ENCODE assay signal across 13 cellular contexts in genomic region chr18:26545335-26545734, GRCh38. TPM values are rescaled to one million over a fixed set of nuclear protein-coding genes. Genes with fewer than 3 reads are reported as not detected.
A peak's percentile ranks its signal among the peaks of the same experiment; 100 is the strongest.
DNase-seq lines count a peak whose midpoint lies in the region; ATAC-seq and TF ChIP-seq lines count a peak whose summit lies in the region.
"Had no signal": no experiment of that assay in that cellular context is flagged by ENCODE, and none has a peak within 500 bp of the region (broad histone marks: within the 10 kb centered on the region; RNA-seq: fewer than 3 reads in every experiment).

No MANE protein-coding gene starts in this region.

- peaks cover 57% of the 10 kb centered on the region for H3K4me1 Mint-ChIP-seq in osteocyte (ENCODE audit: unreplicated experiment)

- H3F3A ChIP-seq in DOHH2 (ENCODE audit: control insufficient read depth, insufficient read depth), result 0 out of 2 replicates have a peak, but pooled peaks cover 4% of the 10 kb centered on the region

- H3K9me3 ChIP-seq in DOHH2 (ENCODE audit: control insufficient read depth, insufficient read depth, low read length) (no peaks in the 10 kb centered on the region), OCI-LY7 (ENCODE audit: low read length) (no peaks in the 10 kb centered on the region)
- H3K9me3 ChIP-seq: esophagus muscularis mucosa, thoracic aorta had no signal

- TF ChIP-seq CTCF in DOHH2 (IDR thresholded peaks at IDR 0.05; ENCODE audit: low read depth, low read length, poor library complexity, severe bottlenecking) (no peak), OCI-LY7 (conservative IDR thresholded peaks at IDR 0.05; ENCODE audit: low read length) (no peak), epithelial cell of proximal tubule (conservative IDR thresholded peaks at IDR 0.05; ENCODE audit: low read depth, low read length) (no peak), osteocyte (IDR thresholded peaks at IDR 0.05) (no peak)

- no peak for DNase-seq in OCI-LY7 (ENCODE audit: low spot score)
- no peak for DNase-seq in epithelial cell of proximal tubule (ENCODE audit: low read depth)
- DNase-seq in osteocyte (ENCODE audit: extremely low spot score, unreplicated experiment), result no peak
- DNase-seq in NOMO-1 treated with dmso at 0.1 percent for 144 hours (lab: John Stamatoyannopoulos, UW; ENCODE audit: unreplicated experiment), result no peak
- no peak for DNase-seq in DMS79 treated with DMSO at 0.1 percent for 48 hours (lab: John Stamatoyannopoulos, UW)
- no peak for DNase-seq in HK-2 (ENCODE audit: unreplicated experiment)
- DNase-seq: activated CD4-positive, alpha-beta T cell treated with anti-CD3 and anti-CD28 coated beads, Interleukin-2, amount 50 U/mL, for 1 hour; NCI-H1694 had no signal

- H3K27ac ChIP-seq in DOHH2 (ENCODE audit: low read depth, low read length), result no peak overlapping the region
- no peak overlapping the region for H3K27ac ChIP-seq in OCI-LY7 (ENCODE audit: low read depth, low read length, poor library complexity, severe bottlenecking)
- H3K27ac ChIP-seq: esophagus muscularis mucosa, thoracic aorta had no signal

- CTCF ChIA-PET in OCI-LY7 (lab: Charles Lee; ENCODE audit: unreplicated experiment), result no interaction called here

- H3K79me2 ChIP-seq in DOHH2 (ENCODE audit: control insufficient read depth, low read length) (0 out of 2 replicates have a peak, but pooled peaks cover 3% of the 10 kb centered on the region), OCI-LY7 (ENCODE audit: insufficient read depth, low read depth, low read length) (no peaks in the 10 kb centered on the region)

- no peak for ATAC-seq in GM18498 (IDR thresholded peaks at IDR 0.05; ENCODE audit: unreplicated experiment)
- ATAC-seq: HCT116 had no signal

- no peaks in the 10 kb centered on the region for H3K27me3 Mint-ChIP-seq in osteocyte (ENCODE audit: unreplicated experiment)

- H3K9me2 ChIP-seq in DOHH2 (replicated peaks; ENCODE audit: control insufficient read depth, low read length) (no peaks in the 10 kb centered on the region), OCI-LY7 (ENCODE audit: insufficient read depth, low read length) (no peaks in the 10 kb centered on the region)

- H4K20me1 ChIP-seq in DOHH2 (ENCODE audit: control insufficient read depth, insufficient read depth, low read depth, low read length) (no peaks in the 10 kb centered on the region), OCI-LY7 (ENCODE audit: insufficient read depth, low read length) (0 out of 2 replicates have a peak, but pooled peaks cover 8% of the 10 kb centered on the region)

- peaks cover 5% of the 10 kb centered on the region for H3K36me3 Mint-ChIP-seq in osteocyte (ENCODE audit: unreplicated experiment)

- H3K27me3 ChIP-seq in DOHH2 (ENCODE audit: control insufficient read depth, low read length), result peaks cover 14% of the 10 kb centered on the region

- H3K4me1 ChIP-seq in DOHH2 (ENCODE audit: control insufficient read depth, low read length) (peaks cover 18% of the 10 kb centered on the region), OCI-LY7 (ENCODE audit: insufficient read depth, low read length, poor library complexity, severe bottlenecking) (peaks cover 40% of the 10 kb centered on the region)

- no peaks in the 10 kb centered on the region for H3K9me3 Mint-ChIP-seq in osteocyte (ENCODE audit: unreplicated experiment)

- H2AFZ ChIP-seq in OCI-LY7 (ENCODE audit: low read length), result no peak overlapping the region

- H3K4me2 ChIP-seq in DOHH2 (ENCODE audit: low read length) (peak overlapping the region; percentile 12; the same call in 1 of the 2 replicates), OCI-LY7 (ENCODE audit: low read length) (peak overlapping the region; percentile 68)

- BruUV-seq in OCI-LY7 (replicated peaks; lab: Mats Ljungman, UMichigan), result no TSS peak

- H3K4me3 Mint-ChIP-seq in osteocyte (ENCODE audit: unreplicated experiment), result peak overlapping the region; percentile 71

- no peaks in the 10 kb centered on the region for H3K36me3 ChIP-seq in DOHH2 (ENCODE audit: control insufficient read depth, low read length)
- H3K36me3 ChIP-seq in OCI-LY7 (ENCODE audit: insufficient read depth, low read length), result peaks cover 3% of the 10 kb centered on the region; the same call in 1 of the 2 replicates
- H3K36me3 ChIP-seq: esophagus muscularis mucosa, thoracic aorta had no signal

- POLR2A ChIA-PET in OCI-LY7 (lab: Charles Lee), result no interaction called here

- no peak overlapping the region for H3K4me3 ChIP-seq in DOHH2 (ENCODE audit: low read length)
- H3K4me3 ChIP-seq in OCI-LY7 (ENCODE audit: low read depth, low read length, poor library complexity, severe bottlenecking), result peak overlapping the region; percentile 39
- peak overlapping the region; percentile 70 for H3K4me3 ChIP-seq in epithelial cell of proximal tubule (ENCODE audit: low read depth, low read length)
- H3K4me3 ChIP-seq: thoracic aorta had no signal

- intact Hi-C loops in OCI-LY7 (cut with micrococcal nuclease; ENCODE audit: unreplicated experiment), result loop anchor here (5.0 to 10.0 kb wide), 2 partner anchors 88 to 429 kb away; no protein-coding TSS in a partner anchor

- peak overlapping the region; percentile 54 for H3K27ac Mint-ChIP-seq in osteocyte (ENCODE audit: unreplicated experiment)

RNA-seq across cellular contexts. Expression of gene KCTD1, which starts 3.0 kb away (rescaled TPM):
- 9.1 and 10.3 TPM in 2 replicates for total RNA-seq in OCI-LY7 (2014; rRNA removed; shearing (Covaris generic))
- total RNA-seq in OCI-LY7 (2022) (10.1 and 12.1 TPM in 2 replicates), epithelial cell of proximal tubule (24.2 and 40.2 TPM in 2 replicates), osteocyte (25.7 and 28.9 TPM in 2 replicates)
